In genomic region chr10:28214185-28214584, GRCh38 we compare ENCODE assay signal across 25 cellular contexts.
"Had no signal": no experiment of that assay in that cellular context is flagged by ENCODE, and none has a peak within 500 bp of the region (broad histone marks: within the 10 kb centered on the region; RNA-seq: fewer than 3 reads in every experiment).

No MANE protein-coding gene starts in this region.

- H3K4me2 ChIP-seq: hepatocyte had no signal

- H3K36me3 ChIP-seq: brain microvascular endothelial cell, lower lobe of right lung, prostate gland, right atrium auricular region had no signal

- H3K27me3 ChIP-seq: brain microvascular endothelial cell, hepatocyte, right atrium auricular region, tibial nerve had no signal

- DNase-seq: activated CD4-positive, alpha-beta T cell treated with anti-CD3 and anti-CD28 coated beads for 1 hour; activated CD8-positive, alpha-beta memory T cell treated with anti-CD3 and anti-CD28 coated beads for 24 hours; activated CD8-positive, alpha-beta memory T cell treated with anti-CD3 and anti-CD28 coated beads, Interleukin-2, amount 50 U/mL, for 48 hours; activated effector memory CD4-positive, alpha-beta T cell treated with Interleukin-2 at 50 U/mL for 16 hours; activated naive CD4-positive, alpha-beta T cell treated with anti-CD3 and anti-CD28 coated beads, Interleukin-2, amount 50 U/mL, for 16 hours; activated T-cell treated with anti-CD3 and anti-CD28 coated beads, Interleukin-2, amount 50 U/mL, for 48 hours; aorta; brain microvascular endothelial cell; cortex of kidney; effector CD4-positive, alpha-beta T cell; foreskin fibroblast; left colon; lower lobe of right lung; midbrain; occipital lobe; stimulated activated CD4-positive, alpha-beta T cell treated with anti-CD3 and anti-CD28 coated beads, Interleukin-12 subunit alpha, Interleukin-12 subunit beta, amount 100 ng/mL, for 4 hours; stimulated activated CD4-positive, alpha-beta T cell treated with anti-CD3 and anti-CD28 coated beads, Interleukin-1b, Interleukin-23, amount 100 ng/mL, for 48 hours; stimulated activated naive CD8-positive, alpha-beta T cell treated with anti-CD3 and anti-CD28 coated beads, Interleukin-15, Interleukin-2, amounts not matched to agents 100 U/mL and 50 U/mL, for 24 hours; substantia nigra; T-helper 2 cell had no signal

- H3K4me3 ChIP-seq: hepatocyte, lower lobe of right lung, prostate gland, right atrium auricular region, tibial nerve had no signal

- H2AFZ ChIP-seq: hepatocyte had no signal

- H3K4me1 ChIP-seq: lower lobe of right lung, right atrium auricular region, tibial nerve had no signal

- H3K27ac ChIP-seq: brain microvascular endothelial cell, hepatocyte, lower lobe of right lung, prostate gland, right atrium auricular region, tibial nerve, VCaP had no signal

- ATAC-seq: left colon; stimulated activated naive CD8-positive, alpha-beta T cell treated with anti-CD3 and anti-CD28 coated beads, Interleukin-15, Interleukin-2, amounts not matched to agents 100 U/mL and 50 U/mL, for 24 hours had no signal

- H3K9me3 ChIP-seq: lower lobe of right lung, prostate gland, right atrium auricular region had no signal

- H3K79me2 ChIP-seq: hepatocyte had no signal
